ENCODE assay signal across 1 cellular context in genomic region chr9:133528001-133528886, GRCh38.
TF ChIP-seq lines count a peak whose summit lies in the region.

No MANE protein-coding gene starts in this region.

TF ChIP-seq in WTC11, 78 proteins besides CTCF, POLR2A, EP300 and RAD21:
- TF ChIP-seq GTF2I (CRISPR knock-in tag; conservative IDR thresholded peaks at IDR 0.05) (peak; percentile 77; the same call in 1 of the 2 replicates), NR2C2 (CRISPR knock-in tag; IDR thresholded peaks at IDR 0.05) (no peak)
